17 cellular contexts compared by ENCODE assay signal in genomic region chr10:30118590-30118989, GRCh38. TPM values are rescaled to one million over a fixed set of nuclear protein-coding genes. Genes with fewer than 3 reads are reported as not detected.
DNase-seq lines count a peak whose midpoint lies in the region; FAIRE-seq and TF ChIP-seq lines count a peak whose summit lies in the region.
"Had no signal": no experiment of that assay in that cellular context is flagged by ENCODE, and none has a peak within 500 bp of the region (broad histone marks: within the 10 kb centered on the region; RNA-seq: fewer than 3 reads in every experiment).

No MANE protein-coding gene starts in this region.

- no peak overlapping the region for H3K27ac Mint-ChIP-seq in endodermal cell
- H3K27ac Mint-ChIP-seq in activated CD4-positive, alpha-beta T cell treated with anti-CD3 and anti-CD28 coated beads, Interleukin-2, amount 10 ng/mL, durations not matched to agents 7 days and 5 days = no peak overlapping the region
- H3K27ac Mint-ChIP-seq: CD4-positive, alpha-beta memory T cell had no signal

- CTCF ChIA-PET in activated CD4-positive, alpha-beta T cell treated with anti-CD3 and anti-CD28 coated beads, Interleukin-2, amount 10 ng/mL, durations not matched to agents 7 days and 5 days (lab: Charles Lee) = interaction anchor here (0.7 kb wide), 1 partner anchor 26 kb away, joined by 3 read pairs; no protein-coding TSS in a partner anchor

- no peaks in the 10 kb centered on the region for H4K20me1 ChIP-seq in BLaER1

- TF ChIP-seq POLR2A in H54 (IDR thresholded peaks at IDR 0.05; ENCODE audit: low read depth, low read length) = no peak

- H3K36me3 ChIP-seq in BLaER1 (no peaks in the 10 kb centered on the region), endodermal cell (ENCODE audit: control insufficient read depth, insufficient read depth, low read length) (no peaks in the 10 kb centered on the region)

- H3K9me3 ChIP-seq in BLaER1 = peaks cover 22% of the 10 kb centered on the region
- peaks cover 6% of the 10 kb centered on the region for H3K9me3 ChIP-seq in endodermal cell (ENCODE audit: control insufficient read depth, low read length)

- H3K9me3 Mint-ChIP-seq in endodermal cell = peaks cover 2% of the 10 kb centered on the region
- peaks cover 3% of the 10 kb centered on the region for H3K9me3 Mint-ChIP-seq in activated CD4-positive, alpha-beta T cell treated with anti-CD3 and anti-CD28 coated beads, Interleukin-2, amount 10 ng/mL, durations not matched to agents 7 days and 5 days
- H3K9me3 Mint-ChIP-seq: CD4-positive, alpha-beta memory T cell had no signal

- no peak for FAIRE-seq in H54 (lab: Jason Lieb, UNC)
- FAIRE-seq: GM12892, HTR-8/SVneo had no signal

- TF ChIP-seq CTCF in AG10803 (conservative IDR thresholded peaks at IDR 0.05; ENCODE audit: low read length) (0 out of 2 replicates have a peak, but pooled peaks have one; percentile 2), endodermal cell (conservative IDR thresholded peaks at IDR 0.05) (peak; percentile 50)

- DNase-seq in AG10803 (ENCODE audit: low read depth) (no peak), HuH-7 (ENCODE audit: low spot score) (peak; percentile 34), endodermal cell (peak; percentile 48), H54 (ENCODE audit: insufficient read length, low spot score) (no peak), posterior vena cava (ENCODE audit: low spot score) (no peak)
- no peak for DNase-seq in activated CD4-positive, alpha-beta T cell treated with anti-CD3 and anti-CD28 coated beads, Interleukin-2, amount 10 ng/mL, durations not matched to agents 7 days and 5 days
- DNase-seq: AML-193; CD4-positive, alpha-beta memory T cell; DND-41; GDM1; H7; IMR-90; KG1 had no signal

- peaks cover 30% of the 10 kb centered on the region for H3K4me1 ChIP-seq in BLaER1
- H3K4me1 ChIP-seq in endodermal cell (ENCODE audit: control insufficient read depth, insufficient read depth, low read length) = peaks cover 10% of the 10 kb centered on the region

- peak overlapping the region; percentile 70 for H3K4me2 ChIP-seq in BLaER1

- H3K27me3 ChIP-seq in BLaER1 (no peaks in the 10 kb centered on the region), endodermal cell (ENCODE audit: control insufficient read depth, insufficient read depth, low read length, poor library complexity, severe bottlenecking) (no peaks in the 10 kb centered on the region)

- H3K9ac ChIP-seq in BLaER1 (no peak overlapping the region), endodermal cell (ENCODE audit: extremely low read depth, low read length, poor library complexity, severe bottlenecking) (no peak overlapping the region)

- POLR2A ChIA-PET in activated CD4-positive, alpha-beta T cell treated with anti-CD3 and anti-CD28 coated beads, Interleukin-2, amount 10 ng/mL, durations not matched to agents 7 days and 5 days (lab: Charles Lee) = no interaction called here

- 89 to 90% methylated on average over 3 of the region's 3 CpGs for WGBS in endodermal cell (ENCODE audit: insufficient coverage in 1 of 2, insufficient read length in 1 of 2), 2 experiments

- intact Hi-C loops in posterior vena cava (cut with DNase I) = loop anchor here in 1 of 2 donors (10.0 kb wide), 1 partner anchor 74 kb away; no protein-coding TSS in a partner anchor

- H3K4me3 ChIP-seq in AG10803 (ENCODE audit: low read length) = no peak overlapping the region
- H3K4me3 ChIP-seq in BLaER1 = no peak overlapping the region
- no peak overlapping the region for H3K4me3 ChIP-seq in endodermal cell (ENCODE audit: low read length)

- H3K27me3 Mint-ChIP-seq in endodermal cell (ENCODE audit: insufficient read depth) = peaks cover 3% of the 10 kb centered on the region
- peaks cover 24% of the 10 kb centered on the region for H3K27me3 Mint-ChIP-seq in activated CD4-positive, alpha-beta T cell treated with anti-CD3 and anti-CD28 coated beads, Interleukin-2, amount 10 ng/mL, durations not matched to agents 7 days and 5 days

- H3K4me3 Mint-ChIP-seq in endodermal cell = no peak overlapping the region
- no peak overlapping the region for H3K4me3 Mint-ChIP-seq in activated CD4-positive, alpha-beta T cell treated with anti-CD3 and anti-CD28 coated beads, Interleukin-2, amount 10 ng/mL, durations not matched to agents 7 days and 5 days
- H3K4me3 Mint-ChIP-seq: CD4-positive, alpha-beta memory T cell had no signal

- H3K27ac ChIP-seq in BLaER1 (no peak overlapping the region), endodermal cell (ENCODE audit: low read depth, low read length) (no peak overlapping the region)
- H3K27ac ChIP-seq: C4-2B had no signal

- H3K36me3 Mint-ChIP-seq in endodermal cell (ENCODE audit: low read depth) = peaks cover 2% of the 10 kb centered on the region
- no peaks in the 10 kb centered on the region for H3K36me3 Mint-ChIP-seq in activated CD4-positive, alpha-beta T cell treated with anti-CD3 and anti-CD28 coated beads, Interleukin-2, amount 10 ng/mL, durations not matched to agents 7 days and 5 days (ENCODE audit: low read depth)
- H3K36me3 Mint-ChIP-seq: CD4-positive, alpha-beta memory T cell had no signal

- peaks cover 9% of the 10 kb centered on the region for H3K4me1 Mint-ChIP-seq in endodermal cell
- H3K4me1 Mint-ChIP-seq in activated CD4-positive, alpha-beta T cell treated with anti-CD3 and anti-CD28 coated beads, Interleukin-2, amount 10 ng/mL, durations not matched to agents 7 days and 5 days = peaks cover 12% of the 10 kb centered on the region
- H3K4me1 Mint-ChIP-seq: CD4-positive, alpha-beta memory T cell had no signal

RNA-seq across cellular contexts. Expression of gene JCAD, which starts 59.2 kb away (rescaled TPM):
- total RNA-seq in endodermal cell (10 to 100 TPM; 40.8 to 52.2 TPM), posterior vena cava (100 to 1,000 TPM in 1 of 2 donors, 10 to 100 TPM in 1; 94.8 to 113 TPM)
- polyA plus RNA-seq in endodermal cell (2013, experiment 1 of 2) = 8.5 TPM
- polyA plus RNA-seq in endodermal cell (2013, experiment 2 of 2) = 8.9 TPM
- total RNA-seq in activated CD4-positive, alpha-beta T cell treated with anti-CD3 and anti-CD28 coated beads, Interleukin-2, amount 10 ng/mL, durations not matched to agents 7 days and 5 days = under 1 TPM in 1 of 2 experiments, not detected in 1; 0.12 TPM
- total RNA-seq: CD4-positive, alpha-beta memory T cell had no signal
- polyA plus RNA-seq: CD4-positive, alpha-beta memory T cell had no signal

Comparison
In these comparisons a context has a peak if more than half of its experiments do, and no peak if none do; other contexts are left out.
1. DNase-seq: peak in HuH-7 (single experiment) and endodermal cell (single experiment); none in AG10803 (single experiment), H54 (single experiment), posterior vena cava (single experiment) and activated CD4-positive, alpha-beta T cell treated with anti-CD3 and anti-CD28 coated beads, Interleukin-2, amount 10 ng/mL, durations not matched to agents 7 days and 5 days (single experiment).
2. RNA of gene JCAD, which starts 59.2 kb away (total RNA-seq): 94.8 to 113 TPM in posterior vena cava and 40.8 to 52.2 TPM in endodermal cell; 0.12 TPM in activated CD4-positive, alpha-beta T cell treated with anti-CD3 and anti-CD28 coated beads, Interleukin-2, amount 10 ng/mL, durations not matched to agents 7 days and 5 days; every median in the first group is over 10 times any median in the second.